12 cellular contexts compared by ENCODE assay signal in the genomic region with DNA sequence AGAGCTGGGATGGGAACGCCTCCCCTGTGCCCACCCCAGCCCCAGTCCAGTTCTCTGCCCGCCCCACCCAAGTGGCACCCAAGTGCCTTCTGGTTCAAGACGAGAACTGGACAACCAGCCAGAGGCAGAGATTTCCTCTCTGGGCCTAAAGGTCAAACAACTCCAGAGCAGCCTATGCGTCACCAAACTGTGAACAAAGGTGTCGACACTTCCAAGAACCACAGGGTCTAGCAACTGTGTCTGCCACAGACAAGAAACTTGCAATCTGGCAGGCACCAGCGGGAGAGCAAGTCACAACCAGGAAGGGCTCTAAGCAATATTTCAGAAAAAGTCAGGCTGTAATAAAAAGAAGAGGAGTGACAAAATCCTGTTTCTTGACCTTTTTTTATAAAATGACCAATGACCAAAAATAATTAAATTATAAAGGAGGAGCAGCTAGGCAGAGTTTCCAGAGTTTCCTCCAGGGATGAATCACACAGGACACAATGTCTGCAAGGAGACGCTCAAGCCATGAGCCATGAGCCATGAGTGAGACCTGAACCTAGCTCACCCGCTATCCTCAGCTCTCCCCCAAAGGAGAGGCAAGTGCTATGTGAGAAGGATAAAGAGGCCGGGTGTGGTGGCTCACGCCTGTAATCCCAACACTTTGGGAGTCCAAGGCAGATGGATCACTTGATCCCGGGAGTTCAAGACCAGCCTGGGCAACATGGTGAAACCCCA. TPM values are rescaled to one million over a fixed set of nuclear protein-coding genes. Genes with fewer than 3 reads are reported as not detected.
A peak's percentile ranks its signal among the peaks of the same experiment; 100 is the strongest.
DNase-seq lines count a peak whose midpoint lies in the region; ATAC-seq lines count a peak whose summit lies in the region.
"Had no signal": no experiment of that assay in that cellular context is flagged by ENCODE, and none has a peak within 500 bp of the region (broad histone marks: within the 10 kb centered on the region; RNA-seq: fewer than 3 reads in every experiment).

No MANE protein-coding gene starts in this region.

- H3K27ac Mint-ChIP-seq in stimulated activated effector memory CD8-positive, alpha-beta T cell treated with anti-CD3 and anti-CD28 coated beads, Interleukin-12 subunit alpha, Interleukin-12 subunit beta, amount 100 ng/mL, for 72 hours = peak overlapping the region; percentile 72
- no peak overlapping the region for H3K27ac Mint-ChIP-seq in activated naive CD4-positive, alpha-beta T cell treated with anti-CD3 and anti-CD28 coated beads, Interleukin-2, amount 10 ng/mL, durations not matched to agents 7 days and 5 days
- H3K27ac Mint-ChIP-seq: activated B cell treated with CpG ODN at 0.5 μM for 24 hours; stimulated activated naive CD8-positive, alpha-beta T cell treated with anti-CD3 and anti-CD28 coated beads, Interleukin-15, Interleukin-2, amounts not matched to agents 100 ng/mL and 50 ng/mL, for 24 hours had no signal

- DNase-seq in HCEC 1CT (peak; percentile 37), astrocyte of the hippocampus (ENCODE audit: low read depth, low spot score) (peak; percentile 21), left cardiac atrium (peak; percentile 83)
- no peak for DNase-seq in stimulated activated effector memory CD8-positive, alpha-beta T cell treated with anti-CD3 and anti-CD28 coated beads, Interleukin-12 subunit alpha, Interleukin-12 subunit beta, amount 100 ng/mL, for 72 hours (ENCODE audit: low spot score in 2 of 2)
- no peak for DNase-seq in activated naive CD4-positive, alpha-beta T cell treated with anti-CD3 and anti-CD28 coated beads, Interleukin-2, amount 10 ng/mL, durations not matched to agents 7 days and 5 days
- DNase-seq: activated B cell treated with CpG ODN at 0.5 μM for 24 hours; NCI-H1694; stimulated activated CD4-positive, alpha-beta T cell treated with anti-CD3 and anti-CD28 coated beads, Interleukin-4, amount 100 ng/mL, for 24 hours had no signal

- CTCF ChIA-PET in activated naive CD4-positive, alpha-beta T cell treated with anti-CD3 and anti-CD28 coated beads, Interleukin-2, amount 10 ng/mL, durations not matched to agents 7 days and 5 days (lab: Charles Lee) = no interaction called here

- ATAC-seq in left cardiac atrium (peak; percentile 76 to 84), HG02852 (IDR thresholded peaks at IDR 0.05; ENCODE audit: unreplicated experiment) (no peak), HG03135 (IDR thresholded peaks at IDR 0.05; ENCODE audit: unreplicated experiment) (no peak), HG03520 (IDR thresholded peaks at IDR 0.05; ENCODE audit: unreplicated experiment) (no peak)
- peak; percentile 61 for ATAC-seq in stimulated activated effector memory CD8-positive, alpha-beta T cell treated with anti-CD3 and anti-CD28 coated beads, Interleukin-12 subunit alpha, Interleukin-12 subunit beta, amount 100 ng/mL, for 72 hours

- H3K36me3 Mint-ChIP-seq in stimulated activated effector memory CD8-positive, alpha-beta T cell treated with anti-CD3 and anti-CD28 coated beads, Interleukin-12 subunit alpha, Interleukin-12 subunit beta, amount 100 ng/mL, for 72 hours = peaks cover 100% of the 10 kb centered on the region
- H3K36me3 Mint-ChIP-seq in activated naive CD4-positive, alpha-beta T cell treated with anti-CD3 and anti-CD28 coated beads, Interleukin-2, amount 10 ng/mL, durations not matched to agents 7 days and 5 days = peaks cover 32% of the 10 kb centered on the region

- H3K4me3 Mint-ChIP-seq in stimulated activated effector memory CD8-positive, alpha-beta T cell treated with anti-CD3 and anti-CD28 coated beads, Interleukin-12 subunit alpha, Interleukin-12 subunit beta, amount 100 ng/mL, for 72 hours = no peak overlapping the region
- H3K4me3 Mint-ChIP-seq in activated naive CD4-positive, alpha-beta T cell treated with anti-CD3 and anti-CD28 coated beads, Interleukin-2, amount 10 ng/mL, durations not matched to agents 7 days and 5 days = no peak overlapping the region
- H3K4me3 Mint-ChIP-seq: activated B cell treated with CpG ODN at 0.5 μM for 24 hours; stimulated activated naive CD8-positive, alpha-beta T cell treated with anti-CD3 and anti-CD28 coated beads, Interleukin-15, Interleukin-2, amounts not matched to agents 100 ng/mL and 50 ng/mL, for 24 hours had no signal

- no peaks in the 10 kb centered on the region for H3K27me3 Mint-ChIP-seq in activated naive CD4-positive, alpha-beta T cell treated with anti-CD3 and anti-CD28 coated beads, Interleukin-2, amount 10 ng/mL, durations not matched to agents 7 days and 5 days
- H3K27me3 Mint-ChIP-seq: activated B cell treated with CpG ODN at 0.5 μM for 24 hours; stimulated activated naive CD8-positive, alpha-beta T cell treated with anti-CD3 and anti-CD28 coated beads, Interleukin-15, Interleukin-2, amounts not matched to agents 100 ng/mL and 50 ng/mL, for 24 hours had no signal

- no peaks in the 10 kb centered on the region for H3K9me3 Mint-ChIP-seq in stimulated activated effector memory CD8-positive, alpha-beta T cell treated with anti-CD3 and anti-CD28 coated beads, Interleukin-12 subunit alpha, Interleukin-12 subunit beta, amount 100 ng/mL, for 72 hours
- H3K9me3 Mint-ChIP-seq in activated naive CD4-positive, alpha-beta T cell treated with anti-CD3 and anti-CD28 coated beads, Interleukin-2, amount 10 ng/mL, durations not matched to agents 7 days and 5 days = no peaks in the 10 kb centered on the region
- H3K9me3 Mint-ChIP-seq: activated B cell treated with CpG ODN at 0.5 μM for 24 hours; stimulated activated naive CD8-positive, alpha-beta T cell treated with anti-CD3 and anti-CD28 coated beads, Interleukin-15, Interleukin-2, amounts not matched to agents 100 ng/mL and 50 ng/mL, for 24 hours had no signal

- intact Hi-C loops in left cardiac atrium (cut with DNase I) = no loop called here

- H3K4me1 Mint-ChIP-seq in stimulated activated effector memory CD8-positive, alpha-beta T cell treated with anti-CD3 and anti-CD28 coated beads, Interleukin-12 subunit alpha, Interleukin-12 subunit beta, amount 100 ng/mL, for 72 hours = peaks cover 10% of the 10 kb centered on the region
- no peaks in the 10 kb centered on the region for H3K4me1 Mint-ChIP-seq in activated naive CD4-positive, alpha-beta T cell treated with anti-CD3 and anti-CD28 coated beads, Interleukin-2, amount 10 ng/mL, durations not matched to agents 7 days and 5 days

RNA-seq across cellular contexts. Expression of gene EDEM2, which starts 11.1 kb away (rescaled TPM):
- total RNA-seq in left cardiac atrium = 10 to 100 TPM; 16.6 to 25.6 TPM

RNA-seq across cellular contexts. Expression of gene PROCR, which starts 35.8 kb away (rescaled TPM):
- 10 to 100 TPM; 26.9 to 41.9 TPM for total RNA-seq in left cardiac atrium

RNA-seq across cellular contexts. Expression of gene TRPC4AP, which starts 43.4 kb away (rescaled TPM):
- 10 to 100 TPM; 32.6 to 47.1 TPM for total RNA-seq in left cardiac atrium

Comparison
In these comparisons a context has a peak if more than half of its experiments do, and no peak if none do; other contexts are left out.
1. DNase-seq: peak in HCEC 1CT (single experiment), astrocyte of the hippocampus (single experiment) and left cardiac atrium (single experiment); none in stimulated activated effector memory CD8-positive, alpha-beta T cell treated with anti-CD3 and anti-CD28 coated beads, Interleukin-12 subunit alpha, Interleukin-12 subunit beta, amount 100 ng/mL, for 72 hours (0 of 2) and activated naive CD4-positive, alpha-beta T cell treated with anti-CD3 and anti-CD28 coated beads, Interleukin-2, amount 10 ng/mL, durations not matched to agents 7 days and 5 days (single experiment).
2. ATAC-seq: peak in left cardiac atrium (2 of 2) and stimulated activated effector memory CD8-positive, alpha-beta T cell treated with anti-CD3 and anti-CD28 coated beads, Interleukin-12 subunit alpha, Interleukin-12 subunit beta, amount 100 ng/mL, for 72 hours (single experiment); none in HG02852 (single experiment), HG03135 (single experiment) and HG03520 (single experiment).